Comparison of ENCODE assay signal across 29 cellular contexts in the genomic region with DNA sequence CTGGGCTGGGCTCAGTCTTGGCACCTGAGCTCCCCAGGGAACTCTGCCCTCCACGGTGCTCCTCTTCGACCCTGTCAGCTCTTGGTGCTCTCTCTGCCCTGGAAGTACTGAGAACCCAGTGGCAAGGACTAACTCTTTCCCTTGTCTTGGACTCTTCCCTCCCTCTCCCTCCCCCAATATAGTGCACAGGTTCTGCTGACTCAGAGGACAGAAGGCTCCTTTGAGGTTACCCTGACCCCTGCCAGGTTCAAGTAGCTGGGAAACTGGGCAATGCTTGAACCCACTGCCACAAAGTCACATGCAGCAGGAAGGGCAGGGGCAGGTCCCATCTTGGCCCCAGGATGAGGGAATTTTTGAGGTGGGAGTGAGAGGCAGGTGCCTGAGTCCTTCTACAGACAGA. TPM values are rescaled to one million over a fixed set of nuclear protein-coding genes. Genes with fewer than 3 reads are reported as not detected.
DNase-seq lines count a peak whose midpoint lies in the region; ATAC-seq and TF ChIP-seq lines count a peak whose summit lies in the region.
"Had no signal": no experiment of that assay in that cellular context is flagged by ENCODE, and none has a peak within 500 bp of the region (broad histone marks: within the 10 kb centered on the region; RNA-seq: fewer than 3 reads in every experiment).

No MANE protein-coding gene starts in this region.

- no peaks in the 10 kb centered on the region for H3K27me3 Mint-ChIP-seq in CD4-positive, alpha-beta T cell

- H3K4me3 ChIP-seq in esophagus squamous epithelium (no peak overlapping the region), sigmoid colon (no peak overlapping the region), PC-3 (ENCODE audit: low read length) (no peak overlapping the region), prostate gland (no peak overlapping the region)
- H3K4me3 ChIP-seq: dorsolateral prefrontal cortex, GM23248, upper lobe of right lung had no signal

- intact Hi-C loops in CD4-positive, alpha-beta T cell (cut with DNase I, micrococcal nuclease), result loop anchor here in 1 of 2 experiments (5.0 to 10.0 kb wide), 3 partner anchors 112 to 551 kb away; a partner anchor contains a TSS
- intact Hi-C loops in esophagus squamous epithelium (cut with DNase I) (no loop called here), sigmoid colon (cut with DNase I) (no loop called here), PC-3 (cut with micrococcal nuclease) (no loop called here), prostate gland (cut with DNase I) (no loop called here)

- H3K36me3 Mint-ChIP-seq in CD4-positive, alpha-beta T cell (ENCODE audit: low read depth), result no peaks in the 10 kb centered on the region
- H3K36me3 Mint-ChIP-seq: brain; CD8-positive, alpha-beta T cell had no signal

- H2AFZ ChIP-seq in PC-3 (ENCODE audit: low read length), result no peak overlapping the region
- H2AFZ ChIP-seq: GM23248 had no signal

- H3K9me2 ChIP-seq in PC-3 (replicated peaks; ENCODE audit: low read length), result no peaks in the 10 kb centered on the region
- H3K9me2 ChIP-seq: SK-N-SH had no signal

- no peaks in the 10 kb centered on the region for H4K20me1 ChIP-seq in PC-3 (ENCODE audit: low read length)

- peaks cover 29% of the 10 kb centered on the region for H3K4me1 Mint-ChIP-seq in CD4-positive, alpha-beta T cell (ENCODE audit: low read depth)

- H3K4me1 ChIP-seq in esophagus squamous epithelium (peaks cover 18 to 68% (median 27%) of the 10 kb centered on the region in 3 donors), sigmoid colon (peaks cover 0 to 83% (median 69%) of the 10 kb centered on the region in 4 donors), PC-3 (ENCODE audit: insufficient read depth, low read length) (peaks cover 7% of the 10 kb centered on the region), prostate gland (replicated peaks) (peaks cover 4% of the 10 kb centered on the region)

- no peaks in the 10 kb centered on the region for H3K79me2 ChIP-seq in PC-3 (ENCODE audit: low read length)

- ATAC-seq in CD4-positive, alpha-beta T cell (ENCODE audit: poor library complexity), result no peak
- ATAC-seq in PC-3 (no peak), GM18870 (IDR thresholded peaks at IDR 0.05; ENCODE audit: unreplicated experiment) (no peak)
- ATAC-seq: CD8-positive, alpha-beta T cell; upper lobe of right lung had no signal

- no peaks in the 10 kb centered on the region for H3K27me3 ChIP-seq in CD4-positive, alpha-beta T cell (ENCODE audit: control insufficient read depth, insufficient read depth, low read length)
- H3K27me3 ChIP-seq in esophagus squamous epithelium, result no peaks in the 10 kb centered on the region
- no peaks in the 10 kb centered on the region for H3K27me3 ChIP-seq in sigmoid colon
- H3K27me3 ChIP-seq in PC-3 (ENCODE audit: low read length), result no peaks in the 10 kb centered on the region
- H3K27me3 ChIP-seq in prostate gland (replicated peaks; ENCODE audit: insufficient read depth), result no peaks in the 10 kb centered on the region
- H3K27me3 ChIP-seq: dorsolateral prefrontal cortex, upper lobe of right lung had no signal

- H3K27ac ChIP-seq in CD4-positive, alpha-beta T cell (ENCODE audit: low read depth, low read length), result peak overlapping the region; percentile 31
- peak overlapping the region in 3 of 4 donors; percentile 17 to 86 (median 85) for H3K27ac ChIP-seq in esophagus squamous epithelium
- peak overlapping the region; percentile 59 to 91 (median 87) for H3K27ac ChIP-seq in sigmoid colon
- H3K27ac ChIP-seq in PC-3 (ENCODE audit: low read length), result no peak overlapping the region
- no peak overlapping the region for H3K27ac ChIP-seq in prostate gland
- H3K27ac ChIP-seq in substantia nigra (ENCODE audit: low read depth, low read length, poor library complexity, severe bottlenecking), result no peak overlapping the region
- H3K27ac ChIP-seq: GM23248 had no signal

- TF ChIP-seq EP300 in sigmoid colon (IDR thresholded peaks at IDR 0.05), result no peak

- no peak overlapping the region for H3K4me3 Mint-ChIP-seq in CD4-positive, alpha-beta T cell
- H3K4me3 Mint-ChIP-seq: activated CD4-positive, alpha-beta T cell treated with anti-CD3 and anti-CD28 coated beads, Interleukin-2, amount 10 ng/mL, durations not matched to agents 24 days and 14 days; brain; HFFc6 had no signal

- CTCF ChIA-PET in CD4-positive, alpha-beta T cell (lab: Charles Lee), result interaction anchor here (0.5 to 0.8 kb wide), 2 partner anchors 30 to 67 kb away, joined by 3 to 5 read pairs; no protein-coding TSS in a partner anchor
- CTCF ChIA-PET in PC-3 (lab: Charles Lee), result no interaction called here

- TF ChIP-seq CTCF in CD4-positive, alpha-beta T cell (IDR thresholded peaks at IDR 0.05), result no peak
- TF ChIP-seq CTCF in esophagus squamous epithelium (IDR thresholded peaks at IDR 0.05) (no peak), sigmoid colon (IDR thresholded peaks at IDR 0.05) (no peak), PC-3 (conservative IDR thresholded peaks at IDR 0.05; ENCODE audit: low read depth, low read length) (no peak), prostate gland (IDR thresholded peaks at IDR 0.05) (no peak)

- DNase-seq in CD4-positive, alpha-beta T cell, result no peak
- DNase-seq in OCI-M1 (lab: John Stamatoyannopoulos, UW) (peak; percentile 35), esophagus squamous epithelium (lab: John Stamatoyannopoulos, UW) (no peak), sigmoid colon (no peak), PC-3 (no peak), prostate gland (ENCODE audit: low spot score) (no peak), substantia nigra (lab: John Stamatoyannopoulos, UW) (no peak)
- DNase-seq: activated CD4-positive, alpha-beta T cell treated with anti-CD3 and anti-CD28 coated beads, Interleukin-2, amount 10 ng/mL, durations not matched to agents 24 days and 14 days; activated naive CD4-positive, alpha-beta T cell treated with Interleukin-2 at 50 U/mL for 16 hours; activated T-cell treated with anti-CD3 and anti-CD28 coated beads, Interleukin-2, amount 50 U/mL, for 48 hours; CD8-positive, alpha-beta T cell; cerebellar nuclear complex; DMS 273 treated with DMSO at 0.1 percent for 48 hours; dorsolateral prefrontal cortex; GM23248; HFFc6; hypothalamus; mesendoderm; NCI-H1105 treated with DMSO at 0.1 percent for 48 hours; NCI-H2029 treated with DMSO at 0.1 percent for 48 hours; NCI-H69; occipital lobe; retina; SK-N-SH; small intestine; T-helper 2 cell; upper lobe of right lung had no signal

- H3F3A ChIP-seq in PC-3 (ENCODE audit: low read length, unreplicated experiment), result no peaks in the 10 kb centered on the region

- H3K9ac ChIP-seq in PC-3 (ENCODE audit: low read length), result no peak overlapping the region
- H3K9ac ChIP-seq: GM23248, SK-N-SH had no signal

- H3K9me3 Mint-ChIP-seq in CD4-positive, alpha-beta T cell, result no peaks in the 10 kb centered on the region
- H3K9me3 Mint-ChIP-seq: activated CD4-positive, alpha-beta T cell treated with anti-CD3 and anti-CD28 coated beads, Interleukin-2, amount 10 ng/mL, durations not matched to agents 24 days and 14 days; brain; CD8-positive, alpha-beta T cell; HFFc6 had no signal

- H3K27ac Mint-ChIP-seq in CD4-positive, alpha-beta T cell, result peak overlapping the region; percentile 81
- H3K27ac Mint-ChIP-seq: activated CD4-positive, alpha-beta T cell treated with anti-CD3 and anti-CD28 coated beads, Interleukin-2, amount 10 ng/mL, durations not matched to agents 24 days and 14 days; CD8-positive, alpha-beta T cell; HFFc6 had no signal

- H3K4me2 ChIP-seq in PC-3 (ENCODE audit: low read length), result no peak overlapping the region
- H3K4me2 ChIP-seq: SK-N-SH had no signal

- H3K36me3 ChIP-seq in esophagus squamous epithelium (no peaks in the 10 kb centered on the region), sigmoid colon (no peaks in the 10 kb centered on the region), PC-3 (ENCODE audit: low read depth, low read length) (no peaks in the 10 kb centered on the region), prostate gland (no peaks in the 10 kb centered on the region)
- H3K36me3 ChIP-seq: upper lobe of right lung had no signal

- no TSS peak for BruUV-seq in PC-3 (replicated peaks; lab: Mats Ljungman, UMichigan)

- POLR2A ChIA-PET in CD4-positive, alpha-beta T cell (lab: Charles Lee), result interaction anchor here (4.8 kb wide), 1 partner anchor 58 kb away, joined by 21 read pairs; a partner anchor contains a TSS
- POLR2A ChIA-PET in PC-3 (lab: Charles Lee; ENCODE audit: unreplicated experiment), result no interaction called here

- TF ChIP-seq POLR2A in esophagus squamous epithelium (IDR thresholded peaks at IDR 0.05), result no peak
- TF ChIP-seq POLR2A in sigmoid colon (IDR thresholded peaks at IDR 0.05), result no peak
- TF ChIP-seq POLR2A in prostate gland (IDR thresholded peaks at IDR 0.05), result no peak

- no peaks in the 10 kb centered on the region for H3K9me3 ChIP-seq in CD4-positive, alpha-beta T cell (ENCODE audit: control insufficient read depth, low read length)
- H3K9me3 ChIP-seq in esophagus squamous epithelium, result no peaks in the 10 kb centered on the region
- H3K9me3 ChIP-seq in sigmoid colon, result no peaks in the 10 kb centered on the region
- no peaks in the 10 kb centered on the region for H3K9me3 ChIP-seq in PC-3 (ENCODE audit: low read length)
- no peaks in the 10 kb centered on the region for H3K9me3 ChIP-seq in prostate gland
- H3K9me3 ChIP-seq: SK-N-SH, upper lobe of right lung had no signal

- 39 to 57% methylated on average over 2 of the region's 2 CpGs for WGBS in esophagus squamous epithelium, 2 donors
- WGBS in sigmoid colon, 2 donors, result 43 to 65% methylated on average over 2 of the region's 2 CpGs
- 67% methylated on average over 2 of the region's 2 CpGs for WGBS in prostate gland

RNA-seq across cellular contexts. Expression of a gene that starts 20.3 kb away (rescaled TPM):
- under 1 TPM; 0.25 to 0.30 TPM for total RNA-seq in CD4-positive, alpha-beta T cell
- total RNA-seq in esophagus squamous epithelium (1 to 10 TPM in 1 of 4 donors, under 1 TPM in 3; 0.50 to 2.1 (median 0.81) TPM), sigmoid colon (10 to 100 TPM in 1 of 4 donors, 1 to 10 TPM in 3; 4.8 to 10.8 (median 8.7) TPM), PC-3 (2014; rRNA removed) (1.1 and 2.5 TPM in 2 replicates), prostate gland (1 to 10 TPM; 1.8 to 3.1 TPM)
- polyA plus RNA-seq in sigmoid colon, result 1 to 10 TPM in 1 of 3 donors, under 1 TPM in 1, not detected in 1; 0.60 to 2.6 TPM
- total RNA-seq: GM23248 had no signal
- polyA plus RNA-seq: GM23248 had no signal

RNA-seq across cellular contexts. Expression of a gene that starts 58.3 kb away (rescaled TPM):
- 10 to 100 TPM; 51.6 to 52.0 TPM for total RNA-seq in CD4-positive, alpha-beta T cell
- 10 to 100 TPM; 12.2 to 40.6 (median 22.1) TPM for total RNA-seq in esophagus squamous epithelium
- 10 to 100 TPM; 22.7 to 59.8 (median 36.9) TPM for total RNA-seq in sigmoid colon
- polyA plus RNA-seq in sigmoid colon, result 1 to 10 TPM in 1 of 3 donors, not detected in 2; 3.0 TPM
- total RNA-seq in PC-3 (2014; rRNA removed), result 10.6 and 12.0 TPM in 2 replicates
- total RNA-seq in prostate gland, result 100 to 1,000 TPM in 1 of 2 donors, 10 to 100 TPM in 1; 72.3 to 138 TPM
- total RNA-seq: GM23248 had no signal
- polyA plus RNA-seq: GM23248 had no signal

Comparison
In these comparisons a context has a peak if more than half of its experiments do, and no peak if none do; other contexts are left out.
1. H3K27ac ChIP-seq: peak in CD4-positive, alpha-beta T cell (single experiment), esophagus squamous epithelium (3 of 4) and sigmoid colon (4 of 4); none in PC-3 (single experiment), prostate gland (0 of 2) and substantia nigra (single experiment).